Comparison of ENCODE assay signal across 8 cellular contexts in the genomic region with DNA sequence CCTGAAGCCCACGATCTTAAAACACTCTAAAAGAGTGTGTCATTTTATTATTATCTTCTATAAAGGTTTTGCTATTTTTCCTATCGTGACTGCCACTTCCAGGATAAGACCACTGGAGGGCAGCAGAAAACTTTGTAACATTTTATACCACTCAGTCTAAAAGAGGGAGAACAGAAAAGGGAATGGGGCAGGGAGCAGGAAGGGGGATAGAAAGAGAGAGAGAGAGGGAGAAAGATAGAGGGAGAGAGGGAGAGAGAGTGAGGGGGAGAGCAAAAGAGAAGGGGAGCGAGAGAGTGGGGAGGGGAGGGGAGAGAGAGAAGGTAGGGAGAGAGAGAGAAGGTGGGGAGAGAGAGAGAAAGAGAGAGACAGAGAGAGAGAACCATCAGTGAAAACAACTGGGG. TPM values are rescaled to one million over a fixed set of nuclear protein-coding genes. Genes with fewer than 3 reads are reported as not detected.
DNase-seq lines count a peak whose midpoint lies in the region; ATAC-seq, FAIRE-seq and TF ChIP-seq lines count a peak whose summit lies in the region.

No MANE protein-coding gene starts in this region.

- TF ChIP-seq POLR2A in adrenal gland (IDR thresholded peaks at IDR 0.05) (no peak), sigmoid colon (IDR thresholded peaks at IDR 0.05) (no peak)

- no peak overlapping the region for H3K4me3 ChIP-seq in adrenal gland
- H3K4me3 ChIP-seq in right cardiac atrium (ENCODE audit: low read length) = no peak overlapping the region
- no peak overlapping the region for H3K4me3 ChIP-seq in sigmoid colon

- H3K36me3 ChIP-seq in adrenal gland (replicated peaks in 1 of 2) = no peaks in the 10 kb centered on the region
- H3K36me3 ChIP-seq in sigmoid colon = no peaks in the 10 kb centered on the region

- peak; percentile 60 to 93 (median 82) for TF ChIP-seq CTCF in adrenal gland (IDR thresholded peaks at IDR 0.05)
- peak; percentile 68 to 91 (median 86) for TF ChIP-seq CTCF in sigmoid colon (IDR thresholded peaks at IDR 0.05)

- TF ChIP-seq EP300 in sigmoid colon (IDR thresholded peaks at IDR 0.05) = no peak

- H3K9me3 ChIP-seq in adrenal gland (replicated peaks in 1 of 3) = no peaks in the 10 kb centered on the region
- no peaks in the 10 kb centered on the region for H3K9me3 ChIP-seq in right cardiac atrium (ENCODE audit: control insufficient read depth, low read length)
- H3K9me3 ChIP-seq in sigmoid colon = no peaks in the 10 kb centered on the region

- H3K27ac ChIP-seq in adrenal gland = peak overlapping the region in 2 of 5 donors; percentile 39 to 60
- H3K27ac ChIP-seq in right cardiac atrium (ENCODE audit: low read length) = no peak overlapping the region
- H3K27ac ChIP-seq in sigmoid colon = peak overlapping the region in 2 of 4 donors; percentile 9 to 18

- 6 to 11% (median 10%) methylated on average over 3 of the region's 3 CpGs for WGBS in adrenal gland, 4 donors
- 14% methylated on average over 3 of the region's 3 CpGs for WGBS in right cardiac atrium
- 20 to 22% methylated on average over 3 of the region's 3 CpGs for WGBS in sigmoid colon, 2 donors

- intact Hi-C loops in adrenal gland (cut with DNase I) = loop anchor here (5.0 to 10.0 kb wide), 2 partner anchors 149 to 152 kb away; no protein-coding TSS in a partner anchor
- intact Hi-C loops in right cardiac atrium (cut with DNase I) = loop anchor here in 3 of 4 donors (2.0 to 10.0 kb wide), 4 partner anchors 42 to 152 kb away; a partner anchor contains a TSS
- intact Hi-C loops in sigmoid colon (cut with DNase I) = loop anchor here (1.0 to 10.0 kb wide), 6 partner anchors 150 to 739 kb away; a partner anchor contains a TSS

- H3K4me1 ChIP-seq in adrenal gland (replicated peaks in 1 of 2) (peaks cover 34 to 36% of the 10 kb centered on the region in 2 donors), right cardiac atrium (ENCODE audit: control insufficient read depth, insufficient read depth, low read length) (peaks cover 13% of the 10 kb centered on the region), sigmoid colon (peaks cover 0 to 39% (median 30%) of the 10 kb centered on the region in 4 donors)

- no peaks in the 10 kb centered on the region for H3K27me3 ChIP-seq in adrenal gland
- H3K27me3 ChIP-seq in right cardiac atrium (ENCODE audit: control insufficient read depth, insufficient read depth) = no peaks in the 10 kb centered on the region
- no peaks in the 10 kb centered on the region for H3K27me3 ChIP-seq in sigmoid colon

- peak; percentile 33 to 52 for ATAC-seq in right cardiac atrium
- ATAC-seq in GM21360 (IDR thresholded peaks at IDR 0.05; ENCODE audit: unreplicated experiment) = no peak

- DNase-seq in NCI-H510A treated with DMSO at 0.1 percent for 48 hours (lab: John Stamatoyannopoulos, UW) (peak; percentile 51), NCI-H510A (lab: John Stamatoyannopoulos, UW) (no peak), HK-2 (ENCODE audit: unreplicated experiment) (peak; percentile 27), RCC 7860 (ENCODE audit: low spot score) (peak; percentile 44), adrenal gland (peak; percentile 41 to 84 (median 60)), right cardiac atrium (peak in 1 of 3 donors; percentile 42), sigmoid colon (no peak)

- peak; percentile 33 for FAIRE-seq in RCC 7860 (lab: Jason Lieb, UNC)

RNA-seq across cellular contexts. Expression of a gene that starts 2.0 kb away (rescaled TPM):
- total RNA-seq in adrenal gland (10 to 100 TPM in 1 of 8 donors, 1 to 10 TPM in 6, under 1 TPM in 1; 0.66 to 15.2 (median 5.1) TPM), right cardiac atrium (10 to 100 TPM in 2 of 4 donors, 1 to 10 TPM in 2; 9.2 to 13.2 (median 10.2) TPM), sigmoid colon (1 to 10 TPM in 2 of 4 donors, under 1 TPM in 2; 0.27 to 3.1 (median 1.2) TPM)
- polyA plus RNA-seq in adrenal gland (1 to 10 TPM in 1 of 3 donors, under 1 TPM in 2; 0.51 to 5.9 (median 0.88) TPM), right cardiac atrium (6.8 TPM), sigmoid colon (under 1 TPM in 2 of 3 donors, not detected in 1; 0.36 to 0.60 TPM)

RNA-seq across cellular contexts. Expression of a gene that starts 31.4 kb away (rescaled TPM):
- total RNA-seq in adrenal gland (under 1 TPM in 6 of 8 donors, not detected in 2; 0.21 to 0.41 (median 0.28) TPM), right cardiac atrium (under 1 TPM; 0.53 to 0.85 (median 0.68) TPM), sigmoid colon (1 to 10 TPM in 1 of 4 donors, under 1 TPM in 2, not detected in 1; 0.16 to 1.1 (median 0.55) TPM)
- polyA plus RNA-seq in adrenal gland (under 1 TPM in 2 of 3 donors, not detected in 1; 0.20 to 0.24 TPM), right cardiac atrium (1.5 TPM), sigmoid colon (under 1 TPM in 1 of 3 donors, not detected in 2; 0.09 TPM)

RNA-seq across cellular contexts. Expression of a gene that starts 40.3 kb away (rescaled TPM):
- 1,000 to 10,000 TPM; 1,007 to 2,003 (median 1,366) TPM for total RNA-seq in adrenal gland
- 1,000 to 10,000 TPM in 2 of 3 donors, 100 to 1,000 TPM in 1; 999 to 1,170 (median 1,064) TPM for polyA plus RNA-seq in adrenal gland
- total RNA-seq in right cardiac atrium = 1,000 to 10,000 TPM in 3 of 4 donors, 100 to 1,000 TPM in 1; 660 to 1,578 (median 1,064) TPM
- polyA plus RNA-seq in right cardiac atrium = 841 TPM
- 1,000 to 10,000 TPM in 3 of 4 donors, 100 to 1,000 TPM in 1; 984 to 2,103 (median 1,249) TPM for total RNA-seq in sigmoid colon
- 100 to 1,000 TPM in 2 of 3 donors, 10 to 100 TPM in 1; 21.7 to 436 (median 179) TPM for polyA plus RNA-seq in sigmoid colon

RNA-seq across cellular contexts. Expression of a gene that starts 41.9 kb away (rescaled TPM):
- total RNA-seq in adrenal gland (1 to 10 TPM; 2.6 to 9.3 (median 4.5) TPM), right cardiac atrium (1 to 10 TPM; 1.4 to 2.7 (median 1.5) TPM), sigmoid colon (1 to 10 TPM in 2 of 4 donors, under 1 TPM in 1, not detected in 1; 0.83 to 2.0 (median 1.1) TPM)
- polyA plus RNA-seq in adrenal gland (10 to 100 TPM in 1 of 3 donors, 1 to 10 TPM in 2; 3.1 to 12.5 (median 4.8) TPM), right cardiac atrium (3.8 TPM), sigmoid colon (under 1 TPM; 0.60 to 0.96 (median 0.69) TPM)

RNA-seq across cellular contexts. Expression of a gene that starts 42.1 kb away (rescaled TPM):
- total RNA-seq in adrenal gland = 100 to 1,000 TPM in 1 of 8 donors, 10 to 100 TPM in 7; 11.5 to 103 (median 43.3) TPM
- 100 to 1,000 TPM in 1 of 3 donors, 10 to 100 TPM in 2; 16.6 to 112 (median 20.2) TPM for polyA plus RNA-seq in adrenal gland
- 10 to 100 TPM; 51.9 to 63.7 (median 54.1) TPM for total RNA-seq in right cardiac atrium
- 19.3 TPM for polyA plus RNA-seq in right cardiac atrium
- 10 to 100 TPM; 14.3 to 20.7 (median 16.7) TPM for total RNA-seq in sigmoid colon
- 10 to 100 TPM; 13.2 to 24.1 (median 13.6) TPM for polyA plus RNA-seq in sigmoid colon

Comparison
In these comparisons a context has a peak if more than half of its experiments do, and no peak if none do; other contexts are left out.
1. DNase-seq: peak in NCI-H510A treated with DMSO at 0.1 percent for 48 hours (single experiment), HK-2 (single experiment), RCC 7860 (single experiment) and adrenal gland (7 of 7); none in NCI-H510A (single experiment) and sigmoid colon (single experiment).